Comparison of ENCODE assay signal across 13 cellular contexts in the genomic region with DNA sequence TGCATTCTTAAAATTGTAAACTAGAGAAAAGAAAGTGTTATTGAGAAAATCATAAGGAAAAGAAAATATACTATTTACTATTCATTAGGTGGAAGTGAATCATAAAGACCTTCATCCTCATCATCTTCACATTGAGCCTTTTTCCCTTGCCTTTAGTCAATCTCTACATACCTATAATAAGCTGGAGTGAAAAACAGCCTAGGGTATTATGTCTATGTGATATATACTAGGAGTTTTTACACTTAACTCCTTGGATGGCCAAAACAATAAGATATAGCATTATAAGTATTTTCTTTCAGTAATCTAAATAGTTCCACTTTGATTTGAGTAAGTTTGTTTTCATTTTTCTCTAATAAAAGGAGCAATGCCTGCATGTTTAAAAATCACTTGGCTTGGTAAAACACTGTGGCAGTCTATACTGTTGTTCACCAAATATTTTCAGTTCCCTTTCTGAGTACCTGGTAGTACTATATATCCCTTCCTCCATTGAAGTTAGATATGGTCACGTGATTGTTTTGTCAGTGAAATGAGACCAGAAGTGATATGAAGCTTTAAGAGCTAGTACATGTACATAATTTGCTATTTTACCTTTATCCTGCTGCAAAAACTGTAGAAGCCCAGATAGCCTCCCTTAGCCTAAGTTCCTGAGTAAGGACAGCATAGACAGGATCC.
DNase-seq lines count a peak whose midpoint lies in the region; ATAC-seq and TF ChIP-seq lines count a peak whose summit lies in the region.
"Had no signal": no experiment of that assay in that cellular context is flagged by ENCODE, and none has a peak within 500 bp of the region (broad histone marks: within the 10 kb centered on the region; RNA-seq: fewer than 3 reads in every experiment).

No MANE protein-coding gene starts in this region.

- no peak overlapping the region for H3K4ac ChIP-seq in IMR-90 (ENCODE audit: low read depth, low read length)

- TF ChIP-seq POLR2A in IMR-90 (IDR thresholded peaks at IDR 0.05; ENCODE audit: low read depth, low read length) (no peak), ovary (IDR thresholded peaks at IDR 0.05) (no peak)

- no peak overlapping the region for H2BK15ac ChIP-seq in IMR-90 (ENCODE audit: low read depth, low read length)

- H2AK9ac ChIP-seq in IMR-90 (replicated peaks; ENCODE audit: low read depth, low read length, poor library complexity): no peak overlapping the region

- CTCF ChIA-PET in IMR-90 (lab: Yijun Ruan, JAX): interaction anchor here (1.3 kb wide), 1 partner anchor 10 kb away, joined by 3 read pairs; no protein-coding TSS in a partner anchor

- H2AFZ ChIP-seq in ACC112 (ENCODE audit: low read length, unreplicated experiment) (no peak overlapping the region), IMR-90 (replicated peaks; ENCODE audit: low read length, poor library complexity) (no peak overlapping the region)

- H3K27me3 ChIP-seq in ACC112 (ENCODE audit: insufficient read depth, low read length) (no peaks in the 10 kb centered on the region), IMR-90 (ENCODE audit: control insufficient read depth, insufficient read depth, low read length) (no peaks in the 10 kb centered on the region), ovary (no peaks in the 10 kb centered on the region)
- H3K27me3 ChIP-seq: left lung, pancreas had no signal

- peaks cover 2% of the 10 kb centered on the region; the same call in 1 of the 2 replicates for H3K9me1 ChIP-seq in IMR-90 (ENCODE audit: insufficient read depth, low read length)

- no CpG with 5 or more reads among the region's 1 CpG for WGBS in IMR-90 (ENCODE audit: extremely low coverage in 2 of 2, insufficient read length in 1 of 2), 2 experiments
- WGBS in ovary, 3 donors: 69 to 91% (median 81%) methylated on average over 1 of the region's 1 CpG

- no TSS peak for BruUV-seq in IMR-90 (replicated peaks; lab: Mats Ljungman, UMichigan)

- no peak overlapping the region; the same call in 1 of the 2 replicates for H2AK5ac ChIP-seq in IMR-90 (ENCODE audit: low read depth, low read length)

- no peak overlapping the region for H3K4me2 ChIP-seq in IMR-90 (ENCODE audit: low read depth, low read length)

- no peak overlapping the region for H2BK120ac ChIP-seq in IMR-90 (ENCODE audit: low read depth, low read length)

- H3K27ac ChIP-seq in ACC112 (ENCODE audit: low read depth, low read length): peak overlapping the region; percentile 56
- H3K27ac ChIP-seq in IMR-90 (ENCODE audit: insufficient read depth, low read length): no peak overlapping the region
- no peak overlapping the region for H3K27ac ChIP-seq in ovary
- H3K27ac ChIP-seq: left lung, pancreas had no signal

- ATAC-seq in GM19395 (IDR thresholded peaks at IDR 0.05; ENCODE audit: unreplicated experiment) (peak; percentile 95), HG02763 (IDR thresholded peaks at IDR 0.05; ENCODE audit: unreplicated experiment) (peak; percentile 74), IMR-90 (ENCODE audit: low read depth) (0 out of 2 replicates have a peak, but pooled peaks have one; percentile 11)
- no peak for ATAC-seq in effector memory CD8-positive, alpha-beta T cell (replicated peaks)

- no peak for TF ChIP-seq EP300 in ovary (IDR thresholded peaks at IDR 0.05)

- H2BK5ac ChIP-seq in IMR-90 (ENCODE audit: low read depth, low read length, poor library complexity, severe bottlenecking): peak overlapping the region; percentile 15

- no peak overlapping the region for H3K23ac ChIP-seq in IMR-90 (ENCODE audit: low read depth, low read length)

- no peak overlapping the region for H3K27ac Mint-ChIP-seq in effector memory CD8-positive, alpha-beta T cell

- POLR2A ChIA-PET in IMR-90 (lab: Charles Lee; ENCODE audit: unreplicated experiment): no interaction called here

- H3K4me3 ChIP-seq in ACC112 (ENCODE audit: low read depth, low read length) (no peak overlapping the region), IMR-90 (ENCODE audit: insufficient read depth, low read depth, low read length) (no peak overlapping the region), ovary (no peak overlapping the region)
- H3K4me3 ChIP-seq: left lung, pancreas had no signal

- dilution Hi-C loops in IMR-90 (cut with HindIII; ENCODE audit: low sequenced_read_pairs, unreplicated experiment): no loop called here

- no peaks in the 10 kb centered on the region for H3K27me3 Mint-ChIP-seq in effector memory CD8-positive, alpha-beta T cell
- H3K27me3 Mint-ChIP-seq: central memory CD8-positive, alpha-beta T cell had no signal

- H4K20me1 ChIP-seq in IMR-90 (ENCODE audit: insufficient read depth, low read length): no peaks in the 10 kb centered on the region

- H4K8ac ChIP-seq in IMR-90 (ENCODE audit: low read depth in 2 of 2, low read length in 2 of 2): peak overlapping the region in 1 of 2 experiments; percentile 12; a peak in 1 of 4 replicates

- TF ChIP-seq CTCF in IMR-90 (conservative IDR thresholded peaks at IDR 0.05; ENCODE audit: low read depth, low read length) (no peak), ovary (IDR thresholded peaks at IDR 0.05) (no peak)

- H3K9me3 Mint-ChIP-seq in effector memory CD8-positive, alpha-beta T cell: peaks cover 0 to 3% of the 10 kb centered on the region in 2 donors

- no peak overlapping the region for H4K91ac ChIP-seq in IMR-90 (ENCODE audit: insufficient read depth, low read depth, low read length)

- no peak overlapping the region for H3K18ac ChIP-seq in IMR-90 (ENCODE audit: low read depth, low read length)

- TF ChIP-seq RAD21 in IMR-90 (IDR thresholded peaks at IDR 0.05; ENCODE audit: low read length): no peak

- no peak overlapping the region for H3K9ac ChIP-seq in IMR-90 (ENCODE audit: low read depth, low read length)

- H3K14ac ChIP-seq in IMR-90 (replicated peaks; ENCODE audit: low read depth, low read length): no peak overlapping the region

- peaks cover 10% of the 10 kb centered on the region; the same call in 1 of the 2 replicates for H3K36me3 ChIP-seq in ACC112 (ENCODE audit: insufficient read depth, low read length)
- H3K36me3 ChIP-seq in IMR-90 (ENCODE audit: control insufficient read depth, insufficient read depth, low read length): no peaks in the 10 kb centered on the region
- no peaks in the 10 kb centered on the region for H3K36me3 ChIP-seq in ovary
- H3K36me3 ChIP-seq: left lung, pancreas had no signal

- H2BK20ac ChIP-seq in IMR-90 (ENCODE audit: low read depth, low read length): no peak overlapping the region

- no peak overlapping the region for H3K56ac ChIP-seq in IMR-90 (ENCODE audit: extremely low read depth, insufficient read depth, low read length)

- no peaks in the 10 kb centered on the region for H3K36me3 Mint-ChIP-seq in effector memory CD8-positive, alpha-beta T cell (ENCODE audit: insufficient read depth)

- in situ Hi-C loops in IMR-90 (cut with MboI; ENCODE audit: low sequenced_read_pairs) (no loop called here), G401 (cut with HindIII; ENCODE audit: low sequenced_read_pairs) (no loop called here)

- H3K79me1 ChIP-seq in IMR-90 (ENCODE audit: low read depth in 1 of 2, low read length in 2 of 2): no peaks in the 10 kb centered on the region; a peak in 1 of 4 replicates

- H4K5ac ChIP-seq in IMR-90 (ENCODE audit: low read depth, low read length): 0 out of 2 replicates have a peak overlapping the region, but pooled peaks have one; percentile 24

- H3K9me3 ChIP-seq in IMR-90 (ENCODE audit: control insufficient read depth, insufficient read depth, low read length) (no peaks in the 10 kb centered on the region), ovary (no peaks in the 10 kb centered on the region)
- H3K9me3 ChIP-seq: left lung, pancreas had no signal

- no peaks in the 10 kb centered on the region for H3K4me1 Mint-ChIP-seq in effector memory CD8-positive, alpha-beta T cell (ENCODE audit: low read depth in 2 of 2)
- H3K4me1 Mint-ChIP-seq: central memory CD8-positive, alpha-beta T cell had no signal

- intact Hi-C loops in IMR-90 (cut with micrococcal nuclease) (loop anchor here (5.0 kb wide), 1 partner anchor 34 kb away; no protein-coding TSS in a partner anchor), ovary (cut with DNase I) (no loop called here)

- H3K4me1 ChIP-seq in ACC112 (ENCODE audit: control insufficient read depth, insufficient read depth, low read length, unreplicated experiment) (peaks cover 15% of the 10 kb centered on the region), IMR-90 (ENCODE audit: control insufficient read depth, insufficient read depth, low read length) (no peaks in the 10 kb centered on the region; the same call in 1 of the 2 replicates), ovary (ENCODE audit: insufficient read depth) (no peaks in the 10 kb centered on the region)
- H3K4me1 ChIP-seq: left lung, pancreas had no signal

- peaks cover 7% of the 10 kb centered on the region for H3K79me2 ChIP-seq in ACC112 (ENCODE audit: control insufficient read depth, insufficient read depth, low read length, unreplicated experiment)

- DNase-seq in IMR-90 (no peak), GM03348 (ENCODE audit: low spot score) (no peak), ovary (no peak), G401 (ENCODE audit: low spot score) (no peak)
- no peak for DNase-seq in effector memory CD8-positive, alpha-beta T cell
- DNase-seq: activated gamma-delta T cell, left lung, NCI-H1092, pancreas had no signal

- no peak overlapping the region for H3K4me3 Mint-ChIP-seq in effector memory CD8-positive, alpha-beta T cell
- H3K4me3 Mint-ChIP-seq: central memory CD8-positive, alpha-beta T cell had no signal

TF ChIP-seq in IMR-90, 13 proteins besides CTCF, POLR2A, EP300 and RAD21:
- TF ChIP-seq CHD1 (IDR thresholded peaks at IDR 0.05; ENCODE audit: low read depth, low read length) (no peak), FOS (IDR thresholded peaks at IDR 0.05; ENCODE audit: low read depth, low read length) (no peak), MXI1 (IDR thresholded peaks at IDR 0.05; ENCODE audit: borderline replicate concordance, low read depth, low read length) (no peak), MAZ (IDR thresholded peaks at IDR 0.05; ENCODE audit: borderline replicate concordance, low read depth, low read length) (no peak), RCOR1 (IDR thresholded peaks at IDR 0.05; ENCODE audit: insufficient replicate concordance, low read length) (no peak), RFX5 (IDR thresholded peaks at IDR 0.05; ENCODE audit: low read depth, low read length) (no peak), SMC3 (IDR thresholded peaks at IDR 0.05; ENCODE audit: low read depth, low read length) (no peak)
